29 cellular contexts compared by ENCODE assay signal in genomic region chr21:33372582-33372981, GRCh38.
"Had no signal": no experiment of that assay in that cellular context is flagged by ENCODE, and none has a peak within 500 bp of the region (broad histone marks: within the 10 kb centered on the region; RNA-seq: fewer than 3 reads in every experiment).

No MANE protein-coding gene starts in this region.

- ATAC-seq: effector memory CD8-positive, alpha-beta T cell; gastrocnemius medialis; psoas muscle; stimulated activated naive CD8-positive, alpha-beta T cell treated with anti-CD3 and anti-CD28 coated beads, Interleukin-15, Interleukin-2, amounts not matched to agents 100 U/mL and 50 U/mL, for 24 hours had no signal

- H3K27ac Mint-ChIP-seq: activated CD4-positive, alpha-beta memory T cell treated with anti-CD3 and anti-CD28 coated beads for 36 hours; activated CD4-positive, alpha-beta T cell treated with anti-CD3 and anti-CD28 coated beads, Interleukin-2, amount 10 ng/mL, durations not matched to agents 24 days and 14 days; activated naive CD4-positive, alpha-beta T cell treated with anti-CD3 and anti-CD28 coated beads for 36 hours; activated naive CD8-positive, alpha-beta T cell treated with anti-CD3 and anti-CD28 coated beads, Interleukin-2, amount 10 ng/mL, durations not matched to agents 7 days and 5 days; activated T-helper 2 cell treated with anti-CD3 and anti-CD28 coated beads, Interferon-gamma antibody, Interleukin-2, Interleukin-4, amounts not matched to agents 10 μg/mL and 5 μg/mL and 100 μg/mL, durations not matched to agents 14 hours and 24 hours and 36 hours; brain; effector memory CD8-positive, alpha-beta T cell; T-helper 1 cell treated with Interleukin-12 subunit alpha and Interleukin-12 subunit beta and Interleukin-4 antibody, amounts not matched to agents 30 μg/mL and 1 μg/mL, for 36 hours had no signal

- H3K4me3 Mint-ChIP-seq: activated CD4-positive, alpha-beta memory T cell treated with anti-CD3 and anti-CD28 coated beads for 36 hours; activated CD4-positive, alpha-beta T cell treated with anti-CD3 and anti-CD28 coated beads, Interleukin-2, amount 10 ng/mL, durations not matched to agents 24 days and 14 days; activated naive CD4-positive, alpha-beta T cell treated with anti-CD3 and anti-CD28 coated beads for 36 hours; activated naive CD8-positive, alpha-beta T cell treated with anti-CD3 and anti-CD28 coated beads, Interleukin-2, amount 10 ng/mL, durations not matched to agents 7 days and 5 days; brain; effector memory CD8-positive, alpha-beta T cell; neural crest cell; T-helper 1 cell treated with Interleukin-12 subunit alpha and Interleukin-12 subunit beta and Interleukin-4 antibody, amounts not matched to agents 30 μg/mL and 1 μg/mL, for 36 hours had no signal

- DNase-seq: activated CD4-positive, alpha-beta memory T cell treated with anti-CD3 and anti-CD28 coated beads for 36 hours; activated CD4-positive, alpha-beta T cell treated with anti-CD3 and anti-CD28 coated beads, Interleukin-2, amount 10 ng/mL, durations not matched to agents 24 days and 14 days; activated CD4-positive, CD25-positive, alpha-beta regulatory T cell treated with anti-CD3 and anti-CD28 coated beads, Interleukin-2, amount 50 U/mL, for 72 hours; activated naive CD4-positive, alpha-beta T cell treated with anti-CD3 and anti-CD28 coated beads for 36 hours; activated naive CD8-positive, alpha-beta T cell treated with anti-CD3 and anti-CD28 coated beads, Interleukin-2, amount 10 ng/mL, durations not matched to agents 7 days and 5 days; activated T-cell treated with anti-CD3 and anti-CD28 coated beads, Interleukin-2, amount 50 U/mL, for 48 hours; cerebellar nuclear complex; colonic mucosa; effector memory CD8-positive, alpha-beta T cell; erythroblast; gastrocnemius medialis; glutamatergic neuron; left ventricle myocardium inferior; nucleus accumbens; psoas muscle; stimulated activated CD4-positive, alpha-beta T cell treated with anti-CD3 and anti-CD28 coated beads, Interleukin-15, amount 100 ng/mL, for 24 hours; stimulated activated naive CD8-positive, alpha-beta T cell treated with anti-CD3 and anti-CD28 coated beads, Interleukin-15, Interleukin-2, amounts not matched to agents 100 U/mL and 50 U/mL, for 24 hours; SW 1271; T-helper 9 cell; testis; trophoblast cell; uterus; WERI-Rb-1 had no signal

- H3K4me1 Mint-ChIP-seq: brain, neural crest cell had no signal

- H3K27ac ChIP-seq: cardiac muscle cell, gastrocnemius medialis, parathyroid adenoma, psoas muscle, testis, uterus, WERI-Rb-1 had no signal
